In the genomic region with DNA sequence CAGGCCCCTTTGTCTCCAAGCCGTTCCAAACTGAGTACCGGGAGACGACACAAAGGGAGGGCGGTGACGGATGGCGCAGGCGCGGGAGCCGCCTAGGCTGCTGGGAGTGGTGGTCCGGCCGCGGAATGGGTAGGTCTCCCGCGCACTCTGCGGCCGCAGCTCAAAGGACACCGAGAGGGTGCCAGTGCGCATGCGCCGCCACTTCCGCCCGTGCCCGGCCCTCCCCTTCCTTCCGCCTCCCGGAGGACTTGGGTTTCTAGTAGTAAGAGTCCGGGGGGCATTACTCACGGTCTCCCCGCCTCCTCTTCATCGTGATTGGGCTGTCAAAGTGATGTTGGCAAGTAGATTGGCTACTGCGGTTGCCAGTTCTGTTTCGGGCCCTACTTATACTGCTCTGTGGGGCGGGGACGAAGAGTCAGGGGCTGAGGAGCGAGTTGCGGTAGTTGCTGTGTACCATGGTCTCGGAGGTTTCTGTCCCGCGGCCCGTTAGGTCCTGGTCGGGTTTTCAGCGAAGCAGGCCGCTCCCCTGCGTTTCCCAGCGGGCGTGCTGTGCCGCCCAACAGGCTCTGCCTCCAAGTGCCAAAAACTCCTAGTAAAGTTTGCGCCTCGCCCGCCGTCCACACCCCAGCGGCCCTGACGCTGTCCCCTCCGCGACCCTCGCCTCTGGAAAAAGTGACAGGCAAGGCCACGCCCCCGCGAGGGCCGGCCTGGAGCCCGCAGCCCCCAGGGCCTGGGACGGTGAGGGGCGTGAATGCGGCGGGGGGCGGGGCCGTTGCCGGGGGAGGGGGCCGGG, we compare ENCODE assay signal across 8 cellular contexts. TPM values are rescaled to one million over a fixed set of nuclear protein-coding genes. Genes with fewer than 3 reads are reported as not detected.
DNase-seq lines count a peak whose midpoint lies in the region; ATAC-seq and TF ChIP-seq lines count a peak whose summit lies in the region.

No MANE protein-coding gene starts in this region.

- no peaks in the 10 kb centered on the region for H3K9me3 Mint-ChIP-seq in T-helper 1 cell treated with Interleukin-12 subunit alpha and Interleukin-12 subunit beta and Interleukin-4 antibody, amounts not matched to agents 30 μg/mL and 1 μg/mL, for 36 hours

- intact Hi-C loops in left cardiac atrium (cut with DNase I) = loop anchor here in 1 of 2 donors (2.0 kb wide), 1 partner anchor 202 kb away; a partner anchor contains a TSS
- intact Hi-C loops in posterior vena cava (cut with DNase I) = loop anchor here in 1 of 2 donors (10.0 kb wide), 2 partner anchors 102 to 202 kb away; a partner anchor contains a TSS
- intact Hi-C loops in upper lobe of right lung (cut with DNase I) = no loop called here

- peak overlapping the region; percentile 98 for H3K4me3 ChIP-seq in upper lobe of right lung

- H3K27ac Mint-ChIP-seq in T-helper 1 cell treated with Interleukin-12 subunit alpha and Interleukin-12 subunit beta and Interleukin-4 antibody, amounts not matched to agents 30 μg/mL and 1 μg/mL, for 36 hours = peak overlapping the region; percentile 92

- no peaks in the 10 kb centered on the region for H3K36me3 ChIP-seq in upper lobe of right lung

- H3K27me3 ChIP-seq in upper lobe of right lung = no peaks in the 10 kb centered on the region

- H3K27me3 Mint-ChIP-seq in T-helper 1 cell treated with Interleukin-12 subunit alpha and Interleukin-12 subunit beta and Interleukin-4 antibody, amounts not matched to agents 30 μg/mL and 1 μg/mL, for 36 hours (ENCODE audit: low read depth) = no peaks in the 10 kb centered on the region

- H3K4me1 Mint-ChIP-seq in T-helper 1 cell treated with Interleukin-12 subunit alpha and Interleukin-12 subunit beta and Interleukin-4 antibody, amounts not matched to agents 30 μg/mL and 1 μg/mL, for 36 hours (ENCODE audit: low read depth) = peaks cover 15% of the 10 kb centered on the region

- ATAC-seq in GM18498 (IDR thresholded peaks at IDR 0.05; ENCODE audit: unreplicated experiment) = peak; percentile 50
- ATAC-seq in HG02885 (IDR thresholded peaks at IDR 0.05; ENCODE audit: poor library complexity, unreplicated experiment) = peak; percentile 50
- peak; percentile 73 to 75 for ATAC-seq in left cardiac atrium
- peak; percentile 75 for ATAC-seq in upper lobe of right lung

- peak overlapping the region; percentile 86 for H3K4me3 Mint-ChIP-seq in T-helper 1 cell treated with Interleukin-12 subunit alpha and Interleukin-12 subunit beta and Interleukin-4 antibody, amounts not matched to agents 30 μg/mL and 1 μg/mL, for 36 hours

- DNase-seq in NCI-H1694 (lab: John Stamatoyannopoulos, UW) = peak; percentile 99
- peak; percentile 75 to 100 (median 98) for DNase-seq in amygdala (lab: John Stamatoyannopoulos, UW)
- peak; percentile 99 for DNase-seq in left cardiac atrium
- DNase-seq in posterior vena cava (ENCODE audit: low spot score) = peak; percentile 100
- peak; percentile 100 for DNase-seq in upper lobe of right lung

- no peak for TF ChIP-seq CTCF in upper lobe of right lung (IDR thresholded peaks at IDR 0.05)

- no peaks in the 10 kb centered on the region for H3K9me3 ChIP-seq in upper lobe of right lung

- H3K27ac ChIP-seq in upper lobe of right lung = peak overlapping the region; percentile 100

- no peaks in the 10 kb centered on the region for H3K36me3 Mint-ChIP-seq in T-helper 1 cell treated with Interleukin-12 subunit alpha and Interleukin-12 subunit beta and Interleukin-4 antibody, amounts not matched to agents 30 μg/mL and 1 μg/mL, for 36 hours (ENCODE audit: low read depth)

- H3K4me1 ChIP-seq in upper lobe of right lung = peaks cover 22% of the 10 kb centered on the region

RNA-seq across cellular contexts. Expression of a gene that starts 0.5 kb away (rescaled TPM):
- total RNA-seq in left cardiac atrium (1 to 10 TPM; 6.3 to 7.0 TPM), posterior vena cava (1 to 10 TPM; 7.0 to 9.5 TPM), upper lobe of right lung (13.2 TPM)

RNA-seq across cellular contexts. Expression of a gene that starts 7.1 kb away (rescaled TPM):
- total RNA-seq in left cardiac atrium (10 to 100 TPM; 36.6 to 37.9 TPM), posterior vena cava (10 to 100 TPM; 43.7 to 46.9 TPM), upper lobe of right lung (69.5 TPM)

Comparison
In these comparisons a context has a peak if more than half of its experiments do, and no peak if none do; other contexts are left out.
1. Peak in every context shown above with its lines: DNase-seq, ATAC-seq, H3K4me3 ChIP-seq and H3K27ac ChIP-seq.